In genomic region chr9:27499481-27499880, GRCh38 we compare ENCODE assay signal across 11 cellular contexts. TPM values are rescaled to one million over a fixed set of nuclear protein-coding genes. Genes with fewer than 3 reads are reported as not detected.
A peak's percentile ranks its signal among the peaks of the same experiment; 100 is the strongest.
DNase-seq lines count a peak whose midpoint lies in the region; ATAC-seq, FAIRE-seq and TF ChIP-seq lines count a peak whose summit lies in the region.
"Had no signal": no experiment of that assay in that cellular context is flagged by ENCODE, and none has a peak within 500 bp of the region (broad histone marks: within the 10 kb centered on the region; RNA-seq: fewer than 3 reads in every experiment).

No MANE protein-coding gene starts in this region.

- no peaks in the 10 kb centered on the region for H3K9me3 Mint-ChIP-seq in activated naive CD4-positive, alpha-beta T cell treated with anti-CD3 and anti-CD28 coated beads, Interleukin-2, amount 50 U/mL, for 72 hours
- no peaks in the 10 kb centered on the region for H3K9me3 Mint-ChIP-seq in endothelial cell (ENCODE audit: unreplicated experiment)
- H3K9me3 Mint-ChIP-seq: central memory CD8-positive, alpha-beta T cell had no signal

- H3K27ac Mint-ChIP-seq in activated naive CD4-positive, alpha-beta T cell treated with anti-CD3 and anti-CD28 coated beads, Interleukin-2, amount 50 U/mL, for 72 hours = no peak overlapping the region
- peak overlapping the region; percentile 30 for H3K27ac Mint-ChIP-seq in endothelial cell (ENCODE audit: unreplicated experiment)

- DNase-seq in activated naive CD4-positive, alpha-beta T cell treated with anti-CD3 and anti-CD28 coated beads, Interleukin-2, amount 50 U/mL, for 72 hours (ENCODE audit: low spot score in 2 of 2) = no peak
- DNase-seq in activated naive CD4-positive, alpha-beta T cell treated with Interleukin-2 at 50 U/mL for 16 hours = no peak
- DNase-seq in M059J (ENCODE audit: low read depth) = peak; percentile 82
- DNase-seq in endothelial cell (ENCODE audit: low spot score) = no peak
- DNase-seq in urothelium cell line (ENCODE audit: low spot score) = peak; percentile 67
- DNase-seq in nucleus accumbens (lab: John Stamatoyannopoulos, UW) = no peak
- DNase-seq: BE2C, mucosa of descending colon had no signal

- no peak for TF ChIP-seq CTCF in endothelial cell (IDR thresholded peaks at IDR 0.05; ENCODE audit: unreplicated experiment)

- peaks cover 2% of the 10 kb centered on the region for H3K27me3 Mint-ChIP-seq in endothelial cell (ENCODE audit: unreplicated experiment)

- H3K36me3 Mint-ChIP-seq in activated naive CD4-positive, alpha-beta T cell treated with anti-CD3 and anti-CD28 coated beads, Interleukin-2, amount 50 U/mL, for 72 hours = peaks cover 1 to 8% of the 10 kb centered on the region in 2 donors
- peaks cover 3% of the 10 kb centered on the region for H3K36me3 Mint-ChIP-seq in endothelial cell (ENCODE audit: low read depth, unreplicated experiment)

- peak; percentile 92 for FAIRE-seq in urothelium cell line (lab: Jason Lieb, UNC)

- peak; percentile 82 to 88 for ATAC-seq in activated naive CD4-positive, alpha-beta T cell treated with anti-CD3 and anti-CD28 coated beads, Interleukin-2, amount 50 U/mL, for 72 hours
- ATAC-seq in GM19397 (IDR thresholded peaks at IDR 0.05; ENCODE audit: unreplicated experiment) (no peak), GM21576 (IDR thresholded peaks at IDR 0.05; ENCODE audit: unreplicated experiment) (no peak)
- ATAC-seq: mucosa of descending colon had no signal

- no peak overlapping the region for H3K4me3 Mint-ChIP-seq in endothelial cell (ENCODE audit: unreplicated experiment)
- H3K4me3 Mint-ChIP-seq: central memory CD8-positive, alpha-beta T cell had no signal

- H3K4me1 Mint-ChIP-seq in endothelial cell (ENCODE audit: unreplicated experiment) = peaks cover 25% of the 10 kb centered on the region
- H3K4me1 Mint-ChIP-seq: central memory CD8-positive, alpha-beta T cell had no signal

RNA-seq across cellular contexts. Expression of gene IFNK, which starts 24.6 kb away (rescaled TPM):
- not detected for total RNA-seq in activated naive CD4-positive, alpha-beta T cell treated with anti-CD3 and anti-CD28 coated beads, Interleukin-2, amount 50 U/mL, for 72 hours
- not detected in 2 replicates for total RNA-seq in M059J (2014; rRNA removed; shearing (Covaris generic))
- total RNA-seq in endothelial cell (ENCODE audit: unreplicated experiment) = not detected
- total RNA-seq: mucosa of descending colon had no signal

RNA-seq across cellular contexts. Expression of gene MOB3B, which starts 30.1 kb away (rescaled TPM):
- 1 to 10 TPM; 1.3 to 2.3 TPM for total RNA-seq in activated naive CD4-positive, alpha-beta T cell treated with anti-CD3 and anti-CD28 coated beads, Interleukin-2, amount 50 U/mL, for 72 hours
- 0.15 and 0.25 TPM in 2 replicates for total RNA-seq in M059J (2014; rRNA removed; shearing (Covaris generic))
- 6.4 TPM for total RNA-seq in endothelial cell (ENCODE audit: unreplicated experiment)

Comparison
In these comparisons a context has a peak if more than half of its experiments do, and no peak if none do; other contexts are left out.
1. ATAC-seq: peak in activated naive CD4-positive, alpha-beta T cell treated with anti-CD3 and anti-CD28 coated beads, Interleukin-2, amount 50 U/mL, for 72 hours (2 of 2); none in GM19397 (single experiment) and GM21576 (single experiment).
2. DNase-seq: peak in M059J (single experiment) and urothelium cell line (single experiment); none in activated naive CD4-positive, alpha-beta T cell treated with anti-CD3 and anti-CD28 coated beads, Interleukin-2, amount 50 U/mL, for 72 hours (0 of 2), activated naive CD4-positive, alpha-beta T cell treated with Interleukin-2 at 50 U/mL for 16 hours (single experiment), endothelial cell (single experiment) and nucleus accumbens (0 of 56).